In the genomic region with DNA sequence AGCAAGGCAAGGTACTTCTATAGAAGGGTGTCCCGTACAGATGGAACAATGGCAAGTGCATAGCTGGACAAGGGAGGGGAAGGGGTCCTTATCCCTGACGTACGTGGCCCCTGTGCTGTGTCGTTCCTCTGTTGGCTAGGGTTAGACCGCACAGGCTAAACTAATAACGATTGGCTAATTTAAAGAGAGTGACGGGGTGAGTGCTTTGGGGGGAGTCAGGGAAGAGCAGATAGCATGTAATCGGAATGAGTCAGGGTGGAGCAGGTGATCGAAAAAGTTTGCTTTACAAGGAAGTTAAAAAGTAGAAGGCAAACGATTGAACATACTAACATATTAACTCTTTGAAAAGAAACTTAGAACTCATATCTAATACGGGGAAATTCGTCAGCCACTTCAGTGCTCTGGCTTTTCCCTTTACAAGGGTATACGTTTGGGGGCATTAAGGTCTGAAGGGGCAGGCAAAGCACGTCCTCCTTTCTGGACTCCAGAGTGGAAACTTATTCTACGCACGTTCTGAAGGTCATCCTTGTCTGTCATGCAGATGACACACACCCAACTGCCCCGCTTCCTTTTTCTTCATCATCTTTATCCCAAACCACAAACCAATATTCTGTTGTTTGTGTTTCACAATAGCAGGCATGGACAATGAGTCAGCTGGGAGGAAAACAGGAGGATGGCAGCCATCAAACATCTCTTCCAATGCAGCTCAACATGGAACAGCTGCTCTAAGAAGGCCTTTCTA, we compare ENCODE assay signal across 1 cellular context.
A peak's percentile ranks its signal among the peaks of the same experiment; 100 is the strongest.
TF ChIP-seq lines count a peak whose summit lies in the region.

No MANE protein-coding gene starts in this region.

TF ChIP-seq in HepG2, 621 proteins besides CTCF, POLR2A, EP300 and RAD21:
- peak; percentile 33; the same call in 1 of the 2 replicates for TF ChIP-seq CEBPB (IDR thresholded peaks at IDR 0.05; ENCODE audit: borderline replicate concordance, low read depth, low read length)
- peak; percentile 67 for TF ChIP-seq FOSL2 (CRISPR knock-in tag; IDR thresholded peaks at IDR 0.05)
- TF ChIP-seq, protein P1, sequence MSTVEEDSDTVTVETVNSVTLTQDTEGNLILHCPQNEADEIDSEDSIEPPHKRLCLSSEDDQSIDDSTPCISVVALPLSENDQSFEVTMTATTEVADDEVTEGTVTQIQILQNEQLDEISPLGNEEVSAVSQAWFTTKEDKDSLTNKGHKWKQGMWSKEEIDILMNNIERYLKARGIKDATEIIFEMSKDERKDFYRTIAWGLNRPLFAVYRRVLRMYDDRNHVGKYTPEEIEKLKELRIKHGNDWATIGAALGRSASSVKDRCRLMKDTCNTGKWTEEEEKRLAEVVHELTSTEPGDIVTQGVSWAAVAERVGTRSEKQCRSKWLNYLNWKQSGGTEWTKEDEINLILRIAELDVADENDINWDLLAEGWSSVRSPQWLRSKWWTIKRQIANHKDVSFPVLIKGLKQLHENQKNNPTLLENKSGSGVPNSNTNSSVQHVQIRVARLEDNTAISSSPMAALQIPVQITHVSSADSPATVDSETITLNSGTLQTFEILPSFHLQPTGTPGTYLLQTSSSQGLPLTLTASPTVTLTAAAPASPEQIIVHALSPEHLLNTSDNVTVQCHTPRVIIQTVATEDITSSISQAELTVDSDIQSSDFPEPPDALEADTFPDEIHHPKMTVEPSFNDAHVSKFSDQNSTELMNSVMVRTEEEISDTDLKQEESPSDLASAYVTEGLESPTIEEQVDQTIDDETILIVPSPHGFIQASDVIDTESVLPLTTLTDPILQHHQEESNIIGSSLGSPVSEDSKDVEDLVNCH (CRISPR knock-in tag; IDR thresholded peaks at IDR 0.05), result no peak
- peak; percentile 20; the same call in 1 of the 2 replicates for TF ChIP-seq BHLHE40 (IDR thresholded peaks at IDR 0.05; ENCODE audit: low read length)
- no peak for TF ChIP-seq ZSCAN25 (CRISPR knock-in tag; IDR thresholded peaks at IDR 0.05)
